Comparison of ENCODE assay signal across 1 cellular context in genomic region chr22:35230839-35231584, GRCh38.
TF ChIP-seq lines count a peak whose summit lies in the region.

No MANE protein-coding gene starts in this region.

TF ChIP-seq in HepG2, 621 proteins besides CTCF, POLR2A, EP300 and RAD21 (continued from another document and continues in another):
- TF ChIP-seq SKIL (CRISPR knock-in tag; IDR thresholded peaks at IDR 0.05; ENCODE audit: borderline replicate concordance) = no peak
- TF ChIP-seq SOX13 (IDR thresholded peaks at IDR 0.05) = no peak
- no peak for TF ChIP-seq SOX13 (CRISPR knock-in tag; conservative IDR thresholded peaks at IDR 0.05 in 1 of 2, IDR thresholded peaks at IDR 0.05 in 1 of 2)
- no peak for TF ChIP-seq HOXA5 (CRISPR knock-in tag; IDR thresholded peaks at IDR 0.05)
- no peak for TF ChIP-seq ZFP82 (CRISPR knock-in tag; IDR thresholded peaks at IDR 0.05; ENCODE audit: borderline replicate concordance)
- no peak for TF ChIP-seq TMF1 (CRISPR knock-in tag; IDR thresholded peaks at IDR 0.05; ENCODE audit: low read depth)
- peak; percentile 63 for TF ChIP-seq SPEN (CRISPR knock-in tag; IDR thresholded peaks at IDR 0.05; ENCODE audit: low read depth)
- no peak for TF ChIP-seq ETV6 (CRISPR knock-in tag; conservative IDR thresholded peaks at IDR 0.05)
- no peak for TF ChIP-seq ZNF879 (CRISPR knock-in tag; IDR thresholded peaks at IDR 0.05)
- no peak for TF ChIP-seq ZNF501 (CRISPR knock-in tag; IDR thresholded peaks at IDR 0.05)
- TF ChIP-seq ZNF605 (CRISPR knock-in tag; IDR thresholded peaks at IDR 0.05) = no peak
- no peak for TF ChIP-seq MAFK (conservative IDR thresholded peaks at IDR 0.05 in 1 of 2, IDR thresholded peaks at IDR 0.05 in 1 of 2; ENCODE audit: low read length in 2 of 2)
- TF ChIP-seq, protein P1, sequence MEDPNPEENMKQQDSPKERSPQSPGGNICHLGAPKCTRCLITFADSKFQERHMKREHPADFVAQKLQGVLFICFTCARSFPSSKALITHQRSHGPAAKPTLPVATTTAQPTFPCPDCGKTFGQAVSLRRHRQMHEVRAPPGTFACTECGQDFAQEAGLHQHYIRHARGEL (CRISPR knock-in tag; IDR thresholded peaks at IDR 0.05) = no peak
- TF ChIP-seq TCF7L2 (IDR thresholded peaks at IDR 0.05; ENCODE audit: low read depth, low read length) = no peak
- TF ChIP-seq POLR2G (IDR thresholded peaks at IDR 0.05; ENCODE audit: low read depth, low read length) = peak; percentile 79
- no peak for TF ChIP-seq ZNF660 (CRISPR knock-in tag; IDR thresholded peaks at IDR 0.05; ENCODE audit: borderline replicate concordance, low read depth)
- TF ChIP-seq, protein P2, sequence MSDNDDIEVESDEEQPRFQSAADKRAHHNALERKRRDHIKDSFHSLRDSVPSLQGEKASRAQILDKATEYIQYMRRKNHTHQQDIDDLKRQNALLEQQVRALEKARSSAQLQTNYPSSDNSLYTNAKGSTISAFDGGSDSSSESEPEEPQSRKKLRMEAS (IDR thresholded peaks at IDR 0.05) = peak; percentile 63; the same call in 1 of the 2 replicates
- no peak for TF ChIP-seq RFX1 (IDR thresholded peaks at IDR 0.05)
- no peak for TF ChIP-seq RBFOX2 (IDR thresholded peaks at IDR 0.05; ENCODE audit: low read depth, low read length)
- TF ChIP-seq ZNF619 (CRISPR knock-in tag; IDR thresholded peaks at IDR 0.05) = no peak
- no peak for TF ChIP-seq BCLAF1 (IDR thresholded peaks at IDR 0.05)
- no peak for TF ChIP-seq HDAC2 (CRISPR knock-in tag; IDR thresholded peaks at IDR 0.05)
- peak; percentile 57; the same call in 1 of the 2 replicates for TF ChIP-seq SAP130 (CRISPR knock-in tag; IDR thresholded peaks at IDR 0.05; ENCODE audit: low read depth)
- no peak for TF ChIP-seq ZNF609 (CRISPR knock-in tag; IDR thresholded peaks at IDR 0.05; ENCODE audit: borderline replicate concordance)
- TF ChIP-seq SP2 (CRISPR knock-in tag; IDR thresholded peaks at IDR 0.05) = no peak
- no peak for TF ChIP-seq MEF2D (CRISPR knock-in tag; IDR thresholded peaks at IDR 0.05)
- TF ChIP-seq, protein P3, sequence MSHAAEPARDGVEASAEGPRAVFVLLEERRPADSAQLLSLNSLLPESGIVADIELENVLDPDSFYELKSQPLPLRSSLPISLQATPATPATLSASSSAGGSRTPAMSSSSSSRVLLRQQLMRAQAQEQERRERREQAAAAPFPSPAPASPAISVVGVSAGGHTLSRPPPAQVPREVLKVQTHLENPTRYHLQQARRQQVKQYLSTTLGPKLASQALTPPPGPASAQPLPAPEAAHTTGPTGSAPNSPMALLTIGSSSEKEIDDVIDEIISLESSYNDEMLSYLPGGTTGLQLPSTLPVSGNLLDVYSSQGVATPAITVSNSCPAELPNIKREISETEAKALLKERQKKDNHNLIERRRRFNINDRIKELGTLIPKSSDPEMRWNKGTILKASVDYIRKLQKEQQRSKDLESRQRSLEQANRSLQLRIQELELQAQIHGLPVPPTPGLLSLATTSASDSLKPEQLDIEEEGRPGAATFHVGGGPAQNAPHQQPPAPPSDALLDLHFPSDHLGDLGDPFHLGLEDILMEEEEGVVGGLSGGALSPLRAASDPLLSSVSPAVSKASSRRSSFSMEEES (CRISPR knock-in tag; IDR thresholded peaks at IDR 0.05) = peak; percentile 25; the same call in 1 of the 2 replicates
- TF ChIP-seq, protein P4, sequence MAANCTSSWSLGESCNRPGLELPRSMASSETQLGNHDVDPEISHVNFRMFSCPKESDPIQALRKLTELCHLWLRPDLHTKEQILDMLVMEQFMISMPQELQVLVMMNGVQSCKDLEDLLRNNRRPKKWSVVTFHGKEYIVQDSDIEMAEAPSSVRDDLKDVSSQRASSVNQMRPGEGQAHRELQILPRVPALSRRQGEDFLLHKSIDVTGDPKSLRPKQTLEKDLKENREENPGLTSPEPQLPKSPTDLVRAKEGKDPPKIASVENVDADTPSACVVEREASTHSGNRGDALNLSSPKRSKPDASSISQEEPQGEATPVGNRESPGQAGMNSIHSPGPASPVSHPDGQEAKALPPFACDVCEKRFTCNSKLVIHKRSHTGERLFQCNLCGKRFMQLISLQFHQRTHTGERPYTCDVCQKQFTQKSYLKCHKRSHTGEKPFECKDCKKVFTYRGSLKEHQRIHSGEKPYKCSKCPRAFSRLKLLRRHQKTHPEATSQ (CRISPR knock-in tag; IDR thresholded peaks at IDR 0.05; ENCODE audit: borderline replicate concordance) = peak; percentile 97; the same call in 1 of the 2 replicates
- no peak for TF ChIP-seq ZNF367 (CRISPR knock-in tag; IDR thresholded peaks at IDR 0.05; ENCODE audit: borderline replicate concordance)
- TF ChIP-seq NR2F6 (IDR thresholded peaks at IDR 0.05) = no peak
- 0 out of 2 replicates have a peak, but pooled peaks have one; percentile 6 for TF ChIP-seq NR2F6 (CRISPR knock-in tag; IDR thresholded peaks at IDR 0.05)
- no peak for TF ChIP-seq ZNF83 (CRISPR knock-in tag; IDR thresholded peaks at IDR 0.05; ENCODE audit: borderline replicate concordance)
- TF ChIP-seq ERF (CRISPR knock-in tag; IDR thresholded peaks at IDR 0.05) = no peak
- TF ChIP-seq BCL3 (CRISPR knock-in tag; IDR thresholded peaks at IDR 0.05) = no peak
- TF ChIP-seq FOXA1 (IDR thresholded peaks at IDR 0.05) = no peak
- no peak for TF ChIP-seq FOXA1 (CRISPR knock-in tag; IDR thresholded peaks at IDR 0.05)
- TF ChIP-seq NFYC (CRISPR knock-in tag; IDR thresholded peaks at IDR 0.05) = no peak; the same call in 1 of the 2 replicates
- no peak for TF ChIP-seq PCBP2 (optimal IDR thresholded peaks at IDR 0.05; ENCODE audit: low read depth, low read length, poor library complexity, severe bottlenecking)
- TF ChIP-seq SP5 (CRISPR knock-in tag; IDR thresholded peaks at IDR 0.05; ENCODE audit: borderline replicate concordance, low read depth) = no peak
- TF ChIP-seq ZNF615 (CRISPR knock-in tag; IDR thresholded peaks at IDR 0.05; ENCODE audit: borderline replicate concordance) = no peak
- TF ChIP-seq ZMYM4 (CRISPR knock-in tag; IDR thresholded peaks at IDR 0.05) = peak; percentile 90
- TF ChIP-seq SIX1 (CRISPR knock-in tag; IDR thresholded peaks at IDR 0.05; ENCODE audit: borderline replicate concordance) = no peak
- no peak for TF ChIP-seq NAIF1 (CRISPR knock-in tag; IDR thresholded peaks at IDR 0.05; ENCODE audit: borderline replicate concordance)
- 0 out of 2 replicates have a peak, but pooled peaks have one; percentile 9 for TF ChIP-seq FOXA3 (CRISPR knock-in tag; IDR thresholded peaks at IDR 0.05)
- no peak for TF ChIP-seq ZNF543 (CRISPR knock-in tag; IDR thresholded peaks at IDR 0.05)
- no peak for TF ChIP-seq TGIF2 (CRISPR knock-in tag; IDR thresholded peaks at IDR 0.05)
- TF ChIP-seq ZNF468 (CRISPR knock-in tag; IDR thresholded peaks at IDR 0.05) = no peak
- TF ChIP-seq SSRP1 (CRISPR knock-in tag; IDR thresholded peaks at IDR 0.05) = no peak
- no peak for TF ChIP-seq ZNF326 (CRISPR knock-in tag; IDR thresholded peaks at IDR 0.05; ENCODE audit: borderline replicate concordance)
- TF ChIP-seq NCOR1 (IDR thresholded peaks at IDR 0.05; ENCODE audit: borderline replicate concordance, low read length) = no peak
- no peak for TF ChIP-seq JUN (CRISPR knock-in tag; IDR thresholded peaks at IDR 0.05)
- TF ChIP-seq ZNF788 (CRISPR knock-in tag; IDR thresholded peaks at IDR 0.05; ENCODE audit: borderline replicate concordance) = no peak
- no peak for TF ChIP-seq ZNF563 (CRISPR knock-in tag; IDR thresholded peaks at IDR 0.05)
- no peak for TF ChIP-seq ZNF282 (IDR thresholded peaks at IDR 0.05; ENCODE audit: partially characterized antibody)
- no peak for TF ChIP-seq FUBP1 (CRISPR knock-in tag; IDR thresholded peaks at IDR 0.05; ENCODE audit: borderline replicate concordance)
- TF ChIP-seq ZFY (CRISPR knock-in tag; IDR thresholded peaks at IDR 0.05) = peak; percentile 34; the same call in 1 of the 2 replicates
- no peak for TF ChIP-seq BCL6 (CRISPR knock-in tag; IDR thresholded peaks at IDR 0.05)
- TF ChIP-seq ELF3 (CRISPR knock-in tag; IDR thresholded peaks at IDR 0.05) = peak; percentile 43; the same call in 1 of the 2 replicates
- TF ChIP-seq ZNF431 (CRISPR knock-in tag; IDR thresholded peaks at IDR 0.05; ENCODE audit: borderline replicate concordance, low read depth) = no peak
